ENCODE assay signal across 1 cellular context in the genomic region with DNA sequence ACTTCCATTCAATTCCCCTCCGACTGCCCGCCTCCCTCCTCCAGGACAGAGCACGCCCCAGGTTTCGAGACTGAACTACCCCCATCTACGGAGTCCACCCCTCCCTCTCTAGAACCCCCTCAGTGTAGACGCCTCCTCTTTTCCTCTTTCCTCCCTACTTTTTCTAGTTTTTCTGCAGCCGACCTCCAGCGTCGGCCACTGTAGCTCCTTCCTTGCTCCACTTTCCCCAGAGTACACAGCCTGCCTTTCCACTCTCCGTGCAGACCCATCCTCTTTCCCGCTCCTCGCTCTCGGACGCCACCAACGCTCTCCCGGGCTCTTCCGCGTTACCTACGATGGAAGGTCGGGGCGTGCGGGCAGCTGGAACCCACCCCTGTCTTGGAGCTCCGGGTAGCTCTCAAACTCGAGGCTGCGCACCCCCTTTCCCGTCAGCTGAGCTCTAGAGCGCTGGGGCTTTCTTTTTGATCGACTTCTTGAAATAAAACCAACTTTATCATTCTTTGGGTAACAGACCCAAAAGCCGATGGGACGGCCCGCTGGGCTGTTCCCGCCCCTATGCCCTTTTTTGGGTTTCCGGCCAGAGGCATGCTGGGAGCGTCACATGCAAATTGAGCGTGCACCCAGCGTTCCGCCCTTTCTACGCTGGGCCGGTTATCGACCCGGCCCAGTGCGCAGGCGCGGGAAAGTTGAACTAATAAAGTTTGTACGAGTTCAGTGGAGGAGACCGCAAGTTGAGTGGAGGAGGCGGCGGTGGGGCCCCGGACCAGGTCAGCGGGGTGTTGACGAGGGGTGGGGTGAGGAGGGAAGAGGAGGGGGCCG.
TF ChIP-seq lines count a peak whose summit lies in the region.

A gene with protein sequence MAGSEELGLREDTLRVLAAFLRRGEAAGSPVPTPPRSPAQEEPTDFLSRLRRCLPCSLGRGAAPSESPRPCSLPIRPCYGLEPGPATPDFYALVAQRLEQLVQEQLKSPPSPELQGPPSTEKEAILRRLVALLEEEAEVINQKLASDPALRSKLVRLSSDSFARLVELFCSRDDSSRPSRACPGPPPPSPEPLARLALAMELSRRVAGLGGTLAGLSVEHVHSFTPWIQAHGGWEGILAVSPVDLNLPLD (plus strand): TSS at position 633 of the 819 bp plus-strand sequence. CDS start 760 bp downstream, outside the sequence.
A gene with protein sequence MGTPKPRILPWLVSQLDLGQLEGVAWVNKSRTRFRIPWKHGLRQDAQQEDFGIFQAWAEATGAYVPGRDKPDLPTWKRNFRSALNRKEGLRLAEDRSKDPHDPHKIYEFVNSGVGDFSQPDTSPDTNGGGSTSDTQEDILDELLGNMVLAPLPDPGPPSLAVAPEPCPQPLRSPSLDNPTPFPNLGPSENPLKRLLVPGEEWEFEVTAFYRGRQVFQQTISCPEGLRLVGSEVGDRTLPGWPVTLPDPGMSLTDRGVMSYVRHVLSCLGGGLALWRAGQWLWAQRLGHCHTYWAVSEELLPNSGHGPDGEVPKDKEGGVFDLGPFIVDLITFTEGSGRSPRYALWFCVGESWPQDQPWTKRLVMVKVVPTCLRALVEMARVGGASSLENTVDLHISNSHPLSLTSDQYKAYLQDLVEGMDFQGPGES (minus strand): TSS at position 557 of the 819 bp plus-strand sequence. CDS start 1,019 bp downstream, outside the sequence.

TF ChIP-seq in GM12878, 131 proteins besides CTCF, POLR2A, EP300 and RAD21 (continued from another document and continues in another):
- TF ChIP-seq, protein P1, sequence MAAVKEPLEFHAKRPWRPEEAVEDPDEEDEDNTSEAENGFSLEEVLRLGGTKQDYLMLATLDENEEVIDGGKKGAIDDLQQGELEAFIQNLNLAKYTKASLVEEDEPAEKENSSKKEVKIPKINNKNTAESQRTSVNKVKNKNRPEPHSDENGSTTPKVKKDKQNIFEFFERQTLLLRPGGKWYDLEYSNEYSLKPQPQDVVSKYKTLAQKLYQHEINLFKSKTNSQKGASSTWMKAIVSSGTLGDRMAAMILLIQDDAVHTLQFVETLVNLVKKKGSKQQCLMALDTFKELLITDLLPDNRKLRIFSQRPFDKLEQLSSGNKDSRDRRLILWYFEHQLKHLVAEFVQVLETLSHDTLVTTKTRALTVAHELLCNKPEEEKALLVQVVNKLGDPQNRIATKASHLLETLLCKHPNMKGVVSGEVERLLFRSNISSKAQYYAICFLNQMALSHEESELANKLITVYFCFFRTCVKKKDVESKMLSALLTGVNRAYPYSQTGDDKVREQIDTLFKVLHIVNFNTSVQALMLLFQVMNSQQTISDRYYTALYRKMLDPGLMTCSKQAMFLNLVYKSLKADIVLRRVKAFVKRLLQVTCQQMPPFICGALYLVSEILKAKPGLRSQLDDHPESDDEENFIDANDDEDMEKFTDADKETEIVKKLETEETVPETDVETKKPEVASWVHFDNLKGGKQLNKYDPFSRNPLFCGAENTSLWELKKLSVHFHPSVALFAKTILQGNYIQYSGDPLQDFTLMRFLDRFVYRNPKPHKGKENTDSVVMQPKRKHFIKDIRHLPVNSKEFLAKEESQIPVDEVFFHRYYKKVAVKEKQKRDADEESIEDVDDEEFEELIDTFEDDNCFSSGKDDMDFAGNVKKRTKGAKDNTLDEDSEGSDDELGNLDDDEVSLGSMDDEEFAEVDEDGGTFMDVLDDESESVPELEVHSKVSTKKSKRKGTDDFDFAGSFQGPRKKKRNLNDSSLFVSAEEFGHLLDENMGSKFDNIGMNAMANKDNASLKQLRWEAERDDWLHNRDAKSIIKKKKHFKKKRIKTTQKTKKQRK (IDR thresholded peaks at IDR 0.05; ENCODE audit: low read depth, low read length), result no peak
- TF ChIP-seq, protein P2, sequence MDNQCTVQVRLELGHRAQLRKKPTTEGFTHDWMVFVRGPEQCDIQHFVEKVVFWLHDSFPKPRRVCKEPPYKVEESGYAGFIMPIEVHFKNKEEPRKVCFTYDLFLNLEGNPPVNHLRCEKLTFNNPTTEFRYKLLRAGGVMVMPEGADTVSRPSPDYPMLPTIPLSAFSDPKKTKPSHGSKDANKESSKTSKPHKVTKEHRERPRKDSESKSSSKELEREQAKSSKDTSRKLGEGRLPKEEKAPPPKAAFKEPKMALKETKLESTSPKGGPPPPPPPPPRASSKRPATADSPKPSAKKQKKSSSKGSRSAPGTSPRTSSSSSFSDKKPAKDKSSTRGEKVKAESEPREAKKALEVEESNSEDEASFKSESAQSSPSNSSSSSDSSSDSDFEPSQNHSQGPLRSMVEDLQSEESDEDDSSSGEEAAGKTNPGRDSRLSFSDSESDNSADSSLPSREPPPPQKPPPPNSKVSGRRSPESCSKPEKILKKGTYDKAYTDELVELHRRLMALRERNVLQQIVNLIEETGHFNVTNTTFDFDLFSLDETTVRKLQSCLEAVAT (IDR thresholded peaks at IDR 0.05), result peak; percentile 59
- TF ChIP-seq TARDBP (IDR thresholded peaks at IDR 0.05; ENCODE audit: borderline replicate concordance), result no peak
- peak; percentile 76 for TF ChIP-seq CBFB (IDR thresholded peaks at IDR 0.05; ENCODE audit: low read depth)
- peak; percentile 76 for TF ChIP-seq SP1 (IDR thresholded peaks at IDR 0.05; ENCODE audit: low read depth, low read length)
- TF ChIP-seq, protein P3, sequence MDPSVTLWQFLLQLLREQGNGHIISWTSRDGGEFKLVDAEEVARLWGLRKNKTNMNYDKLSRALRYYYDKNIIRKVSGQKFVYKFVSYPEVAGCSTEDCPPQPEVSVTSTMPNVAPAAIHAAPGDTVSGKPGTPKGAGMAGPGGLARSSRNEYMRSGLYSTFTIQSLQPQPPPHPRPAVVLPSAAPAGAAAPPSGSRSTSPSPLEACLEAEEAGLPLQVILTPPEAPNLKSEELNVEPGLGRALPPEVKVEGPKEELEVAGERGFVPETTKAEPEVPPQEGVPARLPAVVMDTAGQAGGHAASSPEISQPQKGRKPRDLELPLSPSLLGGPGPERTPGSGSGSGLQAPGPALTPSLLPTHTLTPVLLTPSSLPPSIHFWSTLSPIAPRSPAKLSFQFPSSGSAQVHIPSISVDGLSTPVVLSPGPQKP (IDR thresholded peaks at IDR 0.05; ENCODE audit: low read depth, low read length), result peak; percentile 100
- peak; percentile 6; the same call in 1 of the 2 replicates for TF ChIP-seq FOXK2 (IDR thresholded peaks at IDR 0.05)
- TF ChIP-seq MTA3 (IDR thresholded peaks at IDR 0.05; ENCODE audit: borderline replicate concordance, low read length), result 0 out of 2 replicates have a peak, but pooled peaks have one; percentile 1
- TF ChIP-seq, protein P4, sequence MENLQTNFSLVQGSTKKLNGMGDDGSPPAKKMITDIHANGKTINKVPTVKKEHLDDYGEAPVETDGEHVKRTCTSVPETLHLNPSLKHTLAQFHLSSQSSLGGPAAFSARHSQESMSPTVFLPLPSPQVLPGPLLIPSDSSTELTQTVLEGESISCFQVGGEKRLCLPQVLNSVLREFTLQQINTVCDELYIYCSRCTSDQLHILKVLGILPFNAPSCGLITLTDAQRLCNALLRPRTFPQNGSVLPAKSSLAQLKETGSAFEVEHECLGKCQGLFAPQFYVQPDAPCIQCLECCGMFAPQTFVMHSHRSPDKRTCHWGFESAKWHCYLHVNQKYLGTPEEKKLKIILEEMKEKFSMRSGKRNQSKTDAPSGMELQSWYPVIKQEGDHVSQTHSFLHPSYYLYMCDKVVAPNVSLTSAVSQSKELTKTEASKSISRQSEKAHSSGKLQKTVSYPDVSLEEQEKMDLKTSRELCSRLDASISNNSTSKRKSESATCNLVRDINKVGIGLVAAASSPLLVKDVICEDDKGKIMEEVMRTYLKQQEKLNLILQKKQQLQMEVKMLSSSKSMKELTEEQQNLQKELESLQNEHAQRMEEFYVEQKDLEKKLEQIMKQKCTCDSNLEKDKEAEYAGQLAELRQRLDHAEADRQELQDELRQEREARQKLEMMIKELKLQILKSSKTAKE (IDR thresholded peaks at IDR 0.05; ENCODE audit: low read depth, poor library complexity, severe bottlenecking), result no peak
- no peak for TF ChIP-seq CHD2 (IDR thresholded peaks at IDR 0.05; ENCODE audit: borderline replicate concordance, low read depth, low read length)
- no peak for TF ChIP-seq ZNF24 (IDR thresholded peaks at IDR 0.05)
- TF ChIP-seq YY1 (IDR thresholded peaks at IDR 0.05; ENCODE audit: low read depth, low read length), result peak; percentile 7; the same call in 1 of the 2 replicates
- no peak for TF ChIP-seq KAT2A (conservative IDR thresholded peaks at IDR 0.05; ENCODE audit: control insufficient read depth, low read depth, low read length)
- no peak for TF ChIP-seq ESRRA (IDR thresholded peaks at IDR 0.05; ENCODE audit: low read length)
- peak; percentile 40; the same call in 1 of the 2 replicates for TF ChIP-seq NBN (IDR thresholded peaks at IDR 0.05)
- no peak for TF ChIP-seq SREBF2 (IDR thresholded peaks at IDR 0.05; ENCODE audit: low read length)
- TF ChIP-seq SPI1 (IDR thresholded peaks at IDR 0.05; ENCODE audit: borderline replicate concordance, insufficient read depth, low read depth, low read length), result no peak
- peak; percentile 74 for TF ChIP-seq ATF7 (IDR thresholded peaks at IDR 0.05; ENCODE audit: low read depth)
- peak; percentile 11; the same call in 1 of the 2 replicates for TF ChIP-seq MTA2 (IDR thresholded peaks at IDR 0.05; ENCODE audit: low read depth)
- peak; percentile 30 to 84; a peak in 2 of 3 replicates for TF ChIP-seq EGR1 (IDR thresholded peaks at IDR 0.05; ENCODE audit: borderline replicate concordance in 1 of 2, low read depth in 2 of 2, low read length in 2 of 2)
- TF ChIP-seq NR2C2 (IDR thresholded peaks at IDR 0.05; ENCODE audit: borderline replicate concordance, control insufficient read depth, insufficient read length, low read depth), result no peak
- TF ChIP-seq, protein P5, sequence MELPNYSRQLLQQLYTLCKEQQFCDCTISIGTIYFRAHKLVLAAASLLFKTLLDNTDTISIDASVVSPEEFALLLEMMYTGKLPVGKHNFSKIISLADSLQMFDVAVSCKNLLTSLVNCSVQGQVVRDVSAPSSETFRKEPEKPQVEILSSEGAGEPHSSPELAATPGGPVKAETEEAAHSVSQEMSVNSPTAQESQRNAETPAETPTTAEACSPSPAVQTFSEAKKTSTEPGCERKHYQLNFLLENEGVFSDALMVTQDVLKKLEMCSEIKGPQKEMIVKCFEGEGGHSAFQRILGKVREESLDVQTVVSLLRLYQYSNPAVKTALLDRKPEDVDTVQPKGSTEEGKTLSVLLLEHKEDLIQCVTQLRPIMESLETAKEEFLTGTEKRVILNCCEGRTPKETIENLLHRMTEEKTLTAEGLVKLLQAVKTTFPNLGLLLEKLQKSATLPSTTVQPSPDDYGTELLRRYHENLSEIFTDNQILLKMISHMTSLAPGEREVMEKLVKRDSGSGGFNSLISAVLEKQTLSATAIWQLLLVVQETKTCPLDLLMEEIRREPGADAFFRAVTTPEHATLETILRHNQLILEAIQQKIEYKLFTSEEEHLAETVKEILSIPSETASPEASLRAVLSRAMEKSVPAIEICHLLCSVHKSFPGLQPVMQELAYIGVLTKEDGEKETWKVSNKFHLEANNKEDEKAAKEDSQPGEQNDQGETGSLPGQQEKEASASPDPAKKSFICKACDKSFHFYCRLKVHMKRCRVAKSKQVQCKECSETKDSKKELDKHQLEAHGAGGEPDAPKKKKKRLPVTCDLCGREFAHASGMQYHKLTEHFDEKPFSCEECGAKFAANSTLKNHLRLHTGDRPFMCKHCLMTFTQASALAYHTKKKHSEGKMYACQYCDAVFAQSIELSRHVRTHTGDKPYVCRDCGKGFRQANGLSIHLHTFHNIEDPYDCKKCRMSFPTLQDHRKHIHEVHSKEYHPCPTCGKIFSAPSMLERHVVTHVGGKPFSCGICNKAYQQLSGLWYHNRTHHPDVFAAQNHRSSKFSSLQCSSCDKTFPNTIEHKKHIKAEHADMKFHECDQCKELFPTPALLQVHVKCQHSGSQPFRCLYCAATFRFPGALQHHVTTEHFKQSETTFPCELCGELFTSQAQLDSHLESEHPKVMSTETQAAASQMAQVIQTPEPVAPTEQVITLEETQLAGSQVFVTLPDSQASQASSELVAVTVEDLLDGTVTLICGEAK (IDR thresholded peaks at IDR 0.05; ENCODE audit: borderline replicate concordance), result peak; percentile 98
- no peak for TF ChIP-seq GATAD2B (conservative IDR thresholded peaks at IDR 0.05; ENCODE audit: low read depth)
- TF ChIP-seq, protein P6, sequence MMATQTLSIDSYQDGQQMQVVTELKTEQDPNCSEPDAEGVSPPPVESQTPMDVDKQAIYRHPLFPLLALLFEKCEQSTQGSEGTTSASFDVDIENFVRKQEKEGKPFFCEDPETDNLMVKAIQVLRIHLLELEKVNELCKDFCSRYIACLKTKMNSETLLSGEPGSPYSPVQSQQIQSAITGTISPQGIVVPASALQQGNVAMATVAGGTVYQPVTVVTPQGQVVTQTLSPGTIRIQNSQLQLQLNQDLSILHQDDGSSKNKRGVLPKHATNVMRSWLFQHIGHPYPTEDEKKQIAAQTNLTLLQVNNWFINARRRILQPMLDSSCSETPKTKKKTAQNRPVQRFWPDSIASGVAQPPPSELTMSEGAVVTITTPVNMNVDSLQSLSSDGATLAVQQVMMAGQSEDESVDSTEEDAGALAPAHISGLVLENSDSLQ (IDR thresholded peaks at IDR 0.05), result peak; percentile 40; the same call in 1 of the 2 replicates
- TF ChIP-seq PAX5 (IDR thresholded peaks at IDR 0.05; ENCODE audit: borderline replicate concordance, low read depth, low read length), result no peak
- TF ChIP-seq, protein P7, sequence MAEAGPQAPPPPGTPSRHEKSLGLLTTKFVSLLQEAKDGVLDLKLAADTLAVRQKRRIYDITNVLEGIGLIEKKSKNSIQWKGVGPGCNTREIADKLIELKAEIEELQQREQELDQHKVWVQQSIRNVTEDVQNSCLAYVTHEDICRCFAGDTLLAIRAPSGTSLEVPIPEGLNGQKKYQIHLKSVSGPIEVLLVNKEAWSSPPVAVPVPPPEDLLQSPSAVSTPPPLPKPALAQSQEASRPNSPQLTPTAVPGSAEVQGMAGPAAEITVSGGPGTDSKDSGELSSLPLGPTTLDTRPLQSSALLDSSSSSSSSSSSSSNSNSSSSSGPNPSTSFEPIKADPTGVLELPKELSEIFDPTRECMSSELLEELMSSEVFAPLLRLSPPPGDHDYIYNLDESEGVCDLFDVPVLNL (IDR thresholded peaks at IDR 0.05; ENCODE audit: low read depth, low read length), result peak; percentile 91
- no peak for TF ChIP-seq BACH1 (IDR thresholded peaks at IDR 0.05; ENCODE audit: borderline replicate concordance)
- peak; percentile 51; the same call in 1 of the 2 replicates for TF ChIP-seq CREB1 (IDR thresholded peaks at IDR 0.05; ENCODE audit: low read depth)
- no peak for TF ChIP-seq NFYA (IDR thresholded peaks at IDR 0.05; ENCODE audit: borderline replicate concordance, low read depth, low read length)
- TF ChIP-seq SMAD5 (IDR thresholded peaks at IDR 0.05; ENCODE audit: low read depth), result peak; percentile 63; the same call in 1 of the 2 replicates
- no peak for TF ChIP-seq ASH2L (IDR thresholded peaks at IDR 0.05; ENCODE audit: borderline replicate concordance, low read depth)
